ENCODE assay signal across 13 cellular contexts in the genomic region with DNA sequence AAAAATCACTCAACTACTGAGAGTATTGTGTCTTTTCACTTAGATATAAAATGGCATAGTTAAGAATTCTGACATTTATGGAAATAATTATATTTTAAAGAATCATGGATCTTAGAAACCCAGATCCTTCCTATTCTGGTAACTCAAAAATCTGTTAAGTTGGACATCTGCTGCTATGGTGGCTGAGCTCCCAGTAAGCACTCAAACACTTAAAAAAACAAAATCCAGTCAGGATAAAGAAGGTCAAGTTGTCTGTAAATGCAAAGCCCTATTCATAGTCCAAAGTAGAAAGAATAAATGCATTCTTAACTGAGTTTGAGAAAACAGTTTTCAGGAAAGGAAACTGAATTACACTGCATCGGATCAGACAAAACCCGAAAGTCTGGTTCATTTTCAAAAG. TPM values are rescaled to one million over a fixed set of nuclear protein-coding genes. Genes with fewer than 3 reads are reported as not detected.
DNase-seq lines count a peak whose midpoint lies in the region; ATAC-seq, FAIRE-seq and TF ChIP-seq lines count a peak whose summit lies in the region.
"Had no signal": no experiment of that assay in that cellular context is flagged by ENCODE, and none has a peak within 500 bp of the region (broad histone marks: within the 10 kb centered on the region; RNA-seq: fewer than 3 reads in every experiment).

No MANE protein-coding gene starts in this region.

- peak overlapping the region; percentile 70 for H3K27ac Mint-ChIP-seq in activated B cell treated with CpG ODN at 0.5 μM for 24 hours

- H2BK15ac ChIP-seq in neuronal stem cell (ENCODE audit: low read length): no peak overlapping the region

- H3K4me3 ChIP-seq in cardiac muscle cell (no peak overlapping the region), left ventricle myocardium inferior (no peak overlapping the region), neuronal stem cell (ENCODE audit: low read length in 2 of 2) (no peak overlapping the region)

- TF ChIP-seq CTCF in cardiac muscle cell (IDR thresholded peaks at IDR 0.05; ENCODE audit: low read depth, low read length) (no peak), left ventricle myocardium inferior (IDR thresholded peaks at IDR 0.05; ENCODE audit: borderline replicate concordance) (no peak), activated B cell treated with CpG ODN at 0.5 μM for 24 hours (IDR thresholded peaks at IDR 0.05) (no peak)

- no peak overlapping the region for H3K14ac ChIP-seq in neuronal stem cell (ENCODE audit: low read length)

- POLR2A ChIA-PET in activated B cell treated with CpG ODN at 0.5 μM for 24 hours (lab: Charles Lee): interaction anchor here (0.5 to 1.1 kb wide), 6 partner anchors 26 to 240 kb away, joined by 3 to 7 read pairs (median 5); no protein-coding TSS in a partner anchor

- H3K27me3 ChIP-seq in cardiac muscle cell (no peaks in the 10 kb centered on the region), left ventricle myocardium inferior (ENCODE audit: low read depth) (no peaks in the 10 kb centered on the region), neuronal stem cell (ENCODE audit: control insufficient read depth in 3 of 3, insufficient read depth in 3 of 3, low read depth in 1 of 3, low read length in 3 of 3) (no peaks in the 10 kb centered on the region)

- no peaks in the 10 kb centered on the region for H3K79me1 ChIP-seq in neuronal stem cell (ENCODE audit: low read depth, low read length)

- intact Hi-C loops in left ventricle myocardium inferior (cut with micrococcal nuclease) (loop anchor here (2.0 kb wide), 1 partner anchor 81 kb away; no protein-coding TSS in a partner anchor), activated B cell treated with CpG ODN at 0.5 μM for 24 hours (cut with micrococcal nuclease) (loop anchor here (1.0 kb wide), 2 partner anchors 36 to 78 kb away; a partner anchor contains a TSS), head of caudate nucleus (cut with DNase I) (loop anchor here (5.0 kb wide), 1 partner anchor 81 kb away; no protein-coding TSS in a partner anchor)

- no peak overlapping the region for H3K4me2 ChIP-seq in neuronal stem cell (ENCODE audit: insufficient read depth, low read length, poor library complexity, severe bottlenecking)

- no peak overlapping the region for H3K4ac ChIP-seq in neuronal stem cell (ENCODE audit: low read length)

- H2BK120ac ChIP-seq in neuronal stem cell (ENCODE audit: low read depth, low read length): no peak overlapping the region

- CTCF ChIA-PET in activated B cell treated with CpG ODN at 0.5 μM for 24 hours (lab: Charles Lee): interaction anchor here (0.7 to 12.7 kb wide), 11 partner anchors 12 to 561 kb away, joined by 3 to 281 read pairs (median 4); a partner anchor contains a TSS

- no peak overlapping the region for H3K9ac ChIP-seq in neuronal stem cell (ENCODE audit: low read depth, low read length, poor library complexity)

- no peak overlapping the region for H2BK12ac ChIP-seq in neuronal stem cell (ENCODE audit: low read length)

- no peaks in the 10 kb centered on the region for H3K4me1 ChIP-seq in cardiac muscle cell (ENCODE audit: low read depth)
- peaks cover 5% of the 10 kb centered on the region for H3K4me1 ChIP-seq in left ventricle myocardium inferior
- no peaks in the 10 kb centered on the region for H3K4me1 ChIP-seq in neuronal stem cell (ENCODE audit: control insufficient read depth in 2 of 2, insufficient read depth in 1 of 2, low read depth in 1 of 2, low read length in 2 of 2)

- peaks cover 30% of the 10 kb centered on the region for H3K4me1 Mint-ChIP-seq in activated B cell treated with CpG ODN at 0.5 μM for 24 hours

- H3K36me3 Mint-ChIP-seq in activated B cell treated with CpG ODN at 0.5 μM for 24 hours (ENCODE audit: low read depth): peaks cover 66% of the 10 kb centered on the region

- FAIRE-seq in frontal cortex (lab: Jason Lieb, UNC): no peak

- ATAC-seq in activated B cell treated with CpG ODN at 0.5 μM for 24 hours (ENCODE audit: low read depth) (no peak), HG02885 (IDR thresholded peaks at IDR 0.05; ENCODE audit: poor library complexity, unreplicated experiment) (no peak)

- H3K27me3 Mint-ChIP-seq in activated B cell treated with CpG ODN at 0.5 μM for 24 hours: no peaks in the 10 kb centered on the region
- H3K27me3 Mint-ChIP-seq: CD4-positive, alpha-beta memory T cell had no signal

- H4K8ac ChIP-seq in neuronal stem cell (ENCODE audit: low read depth, low read length): no peak overlapping the region

- H2AK5ac ChIP-seq in neuronal stem cell (ENCODE audit: low read depth, low read length): no peak overlapping the region

- no peak overlapping the region for H2BK5ac ChIP-seq in neuronal stem cell (ENCODE audit: low read length)

- H3K27ac ChIP-seq in cardiac muscle cell (peak overlapping the region; percentile 2), left ventricle myocardium inferior (replicated peaks) (no peak overlapping the region), neuronal stem cell (replicated peaks; ENCODE audit: low read length) (no peak overlapping the region)
- H3K27ac ChIP-seq: 22Rv1 had no signal

- WGBS in neuronal stem cell (ENCODE audit: extremely low coverage in 2 of 2, insufficient read length in 2 of 2, insufficient replicate concordance in 1 of 2), 2 donors: no CpG with 5 or more reads among the region's 2 CpGs

- H3K9me3 Mint-ChIP-seq in activated B cell treated with CpG ODN at 0.5 μM for 24 hours: no peaks in the 10 kb centered on the region
- H3K9me3 Mint-ChIP-seq: CD4-positive, alpha-beta memory T cell had no signal

- H2AFZ ChIP-seq in neuronal stem cell (ENCODE audit: low read length): peak overlapping the region; percentile 3

- H3K36me3 ChIP-seq in cardiac muscle cell (peaks cover 29% of the 10 kb centered on the region), left ventricle myocardium inferior (peaks cover 70% of the 10 kb centered on the region), neuronal stem cell (replicated peaks in 1 of 2; ENCODE audit: control insufficient read depth in 2 of 2, insufficient read depth in 2 of 2, low read length in 2 of 2) (peaks cover 2 to 58% of the 10 kb centered on the region in 2 donors)

- no peak overlapping the region for H3K18ac ChIP-seq in neuronal stem cell (ENCODE audit: low read length)

- DNase-seq in cardiac muscle cell (ENCODE audit: low read depth in 1 of 2, low spot score in 1 of 2) (no peak), left ventricle myocardium inferior (no peak), activated B cell treated with CpG ODN at 0.5 μM for 24 hours (no peak), neuronal stem cell (ENCODE audit: low spot score) (no peak), frontal cortex (ENCODE audit: low spot score in 2 of 2) (no peak), head of caudate nucleus (no peak), Ammon's horn (ENCODE audit: low spot score) (no peak)
- DNase-seq: GOT3, NCI-H187, NCI-H226 had no signal

- H3K9me3 ChIP-seq in cardiac muscle cell (ENCODE audit: low read depth) (no peaks in the 10 kb centered on the region), left ventricle myocardium inferior (replicated peaks) (no peaks in the 10 kb centered on the region), neuronal stem cell (replicated peaks in 1 of 2; ENCODE audit: control insufficient read depth in 2 of 2, insufficient read depth in 1 of 2, low read depth in 1 of 2, low read length in 2 of 2) (no peaks in the 10 kb centered on the region)

- no peak overlapping the region for H4K91ac ChIP-seq in neuronal stem cell (ENCODE audit: low read depth, low read length, poor library complexity)

- no peak overlapping the region for H3K23ac ChIP-seq in neuronal stem cell (ENCODE audit: low read depth, low read length, poor library complexity)

- H3K4me3 Mint-ChIP-seq in activated B cell treated with CpG ODN at 0.5 μM for 24 hours: no peak overlapping the region
- H3K4me3 Mint-ChIP-seq: CD4-positive, alpha-beta memory T cell had no signal

RNA-seq across cellular contexts. Expression of a gene that starts 35.6 kb away (rescaled TPM):
- total RNA-seq in cardiac muscle cell: 9.0 and 14.1 TPM in 2 replicates
- polyA plus RNA-seq in cardiac muscle cell: 6.4 and 8.1 TPM in 2 replicates
- total RNA-seq in left ventricle myocardium inferior: 8.2 TPM
- 28.2 and 28.6 TPM in 2 replicates for total RNA-seq in activated B cell treated with CpG ODN at 0.5 μM for 24 hours
- polyA plus RNA-seq in neuronal stem cell (2013, experiment 1 of 2): 10.9 TPM
- 9.6 TPM for polyA plus RNA-seq in neuronal stem cell (2013, experiment 2 of 2)
- 28.9 TPM for total RNA-seq in frontal cortex
